Comparison of ENCODE assay signal across 8 cellular contexts in the genomic region with DNA sequence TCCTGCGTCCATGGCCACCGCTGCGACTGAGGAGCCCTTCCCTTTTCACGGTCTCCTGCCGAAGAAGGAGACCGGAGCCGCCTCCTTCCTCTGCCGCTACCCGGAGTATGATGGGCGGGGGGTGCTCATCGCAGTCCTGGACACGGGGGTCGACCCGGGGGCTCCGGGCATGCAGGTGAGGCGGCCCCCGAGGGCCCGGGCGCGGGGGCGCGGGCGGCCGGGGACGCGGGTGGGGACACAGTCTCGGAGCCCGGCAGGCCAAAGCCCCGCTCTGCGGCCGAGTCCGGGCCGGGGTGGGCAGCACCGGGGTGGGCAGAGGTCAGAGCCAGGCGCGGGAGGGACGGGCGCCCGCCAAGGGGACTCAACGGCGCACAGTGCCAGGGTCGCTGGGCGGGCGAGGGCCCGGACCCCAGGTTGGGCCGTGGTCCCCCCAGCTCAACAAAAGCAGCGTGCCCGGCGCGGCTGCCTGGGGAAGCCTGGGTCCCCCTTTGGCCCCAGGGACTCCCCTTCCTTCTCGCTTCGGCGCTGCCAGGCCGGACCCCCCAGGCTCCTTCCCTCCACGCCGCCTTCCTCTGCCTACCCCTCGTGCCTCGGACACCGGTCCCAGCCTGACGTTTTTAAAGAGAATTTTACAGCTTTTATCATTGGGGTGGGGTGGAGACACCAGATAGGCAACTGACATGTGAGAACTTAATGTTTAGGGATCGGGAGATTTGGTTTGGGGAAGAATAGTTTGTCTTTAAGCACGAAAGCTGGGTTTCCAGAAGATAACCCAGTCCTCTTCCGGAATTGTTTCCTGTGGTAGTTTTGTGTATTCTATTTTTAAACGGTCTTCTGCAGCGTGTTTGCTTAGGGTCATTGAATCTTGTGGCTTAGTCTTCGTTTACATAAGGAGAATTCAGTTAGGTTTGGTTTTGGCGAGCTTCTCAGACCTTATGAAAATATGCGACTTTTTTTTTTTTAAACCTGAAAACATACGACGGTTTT. TPM values are rescaled to one million over a fixed set of nuclear protein-coding genes. Genes with fewer than 3 reads are reported as not detected.
DNase-seq lines count a peak whose midpoint lies in the region; ATAC-seq and TF ChIP-seq lines count a peak whose summit lies in the region.

No MANE protein-coding gene starts in this region.

- peak; percentile 19 for ATAC-seq in HG02571 (IDR thresholded peaks at IDR 0.05; ENCODE audit: unreplicated experiment)

- H3K4me1 ChIP-seq in neural progenitor cell: peaks cover 41% of the 10 kb centered on the region

- TF ChIP-seq CTCF in NB4 (IDR thresholded peaks at IDR 0.05; ENCODE audit: low read depth, low read length) (no peak), fibroblast of the aortic adventitia (IDR thresholded peaks at IDR 0.05; ENCODE audit: insufficient read depth, low read length) (no peak), neural progenitor cell (IDR thresholded peaks at IDR 0.05) (no peak)

- H3K9me3 ChIP-seq in neural progenitor cell (ENCODE audit: low read depth): no peaks in the 10 kb centered on the region

- H3K4me3 ChIP-seq in NB4 (ENCODE audit: low read depth, low read length) (peak overlapping the region; percentile 94), fibroblast of the aortic adventitia (ENCODE audit: low read depth, low read length) (peak overlapping the region; percentile 89), neural progenitor cell (peak overlapping the region; percentile 97)

- H3K4me3 Mint-ChIP-seq in activated T-helper 1 cell treated with anti-CD3 and anti-CD28 coated beads, Interleukin-12 subunit alpha, Interleukin-12 subunit beta, Interleukin-2, Interleukin-4 antibody, amounts not matched to agents 30 ng/mL and 10 ng/mL and 1 ng/mL, durations not matched to agents 14 hours and 24 hours and 36 hours: peak overlapping the region; percentile 95
- H3K4me3 Mint-ChIP-seq in neural progenitor cell: peak overlapping the region; percentile 99

- no peaks in the 10 kb centered on the region for H3K27me3 ChIP-seq in neural progenitor cell

- H3K27ac Mint-ChIP-seq in activated T-helper 1 cell treated with anti-CD3 and anti-CD28 coated beads, Interleukin-12 subunit alpha, Interleukin-12 subunit beta, Interleukin-2, Interleukin-4 antibody, amounts not matched to agents 30 ng/mL and 10 ng/mL and 1 ng/mL, durations not matched to agents 14 hours and 24 hours and 36 hours: peak overlapping the region; percentile 97
- H3K27ac Mint-ChIP-seq in neural progenitor cell: peak overlapping the region; percentile 67

- peaks cover 18% of the 10 kb centered on the region for H3F3A ChIP-seq in neural progenitor cell (ENCODE audit: low read depth)

- intact Hi-C loops in activated T-helper 1 cell treated with anti-CD3 and anti-CD28 coated beads, Interleukin-12 subunit alpha, Interleukin-12 subunit beta, Interleukin-2, Interleukin-4 antibody, amounts not matched to agents 30 ng/mL and 10 ng/mL and 1 ng/mL, durations not matched to agents 14 hours and 24 hours and 36 hours (cut with micrococcal nuclease): loop anchor here (2.0 kb wide), 2 partner anchors 53 to 1923 kb away; a partner anchor contains a TSS

- peak overlapping the region; percentile 84 for H2AFZ ChIP-seq in neural progenitor cell (replicated peaks)

- peaks cover 66% of the 10 kb centered on the region for H3K79me2 ChIP-seq in neural progenitor cell (ENCODE audit: low read depth)

- peak overlapping the region; percentile 89 for H3K9ac ChIP-seq in neural progenitor cell

- TF ChIP-seq POLR2A in NB4 (IDR thresholded peaks at IDR 0.05; ENCODE audit: extremely low read depth, insufficient read length): no peak

- H3K9me3 Mint-ChIP-seq in activated T-helper 1 cell treated with anti-CD3 and anti-CD28 coated beads, Interleukin-12 subunit alpha, Interleukin-12 subunit beta, Interleukin-2, Interleukin-4 antibody, amounts not matched to agents 30 ng/mL and 10 ng/mL and 1 ng/mL, durations not matched to agents 14 hours and 24 hours and 36 hours: no peaks in the 10 kb centered on the region
- H3K9me3 Mint-ChIP-seq in neural progenitor cell: no peaks in the 10 kb centered on the region

- peaks cover 13% of the 10 kb centered on the region for H3K36me3 Mint-ChIP-seq in activated T-helper 1 cell treated with anti-CD3 and anti-CD28 coated beads, Interleukin-12 subunit alpha, Interleukin-12 subunit beta, Interleukin-2, Interleukin-4 antibody, amounts not matched to agents 30 ng/mL and 10 ng/mL and 1 ng/mL, durations not matched to agents 14 hours and 24 hours and 36 hours (ENCODE audit: low read depth)
- H3K36me3 Mint-ChIP-seq in neural progenitor cell: peaks cover 5% of the 10 kb centered on the region

- DNase-seq in SIG-M5 treated with dmso at 0.1 percent for 504 hours (lab: John Stamatoyannopoulos, UW; ENCODE audit: unreplicated experiment): peak; percentile 62
- no peak for DNase-seq in SIG-M5 (lab: John Stamatoyannopoulos, UW)
- DNase-seq in NB4 (ENCODE audit: low read depth): peak; percentile 59
- peak; percentile 5 for DNase-seq in activated T-helper 1 cell treated with anti-CD3 and anti-CD28 coated beads, Interleukin-12 subunit alpha, Interleukin-12 subunit beta, Interleukin-2, Interleukin-4 antibody, amounts not matched to agents 30 ng/mL and 10 ng/mL and 1 ng/mL, durations not matched to agents 14 hours and 24 hours and 36 hours (ENCODE audit: low spot score)
- DNase-seq in fibroblast of the aortic adventitia (ENCODE audit: low read depth): peak; percentile 29
- peak; percentile 42 for DNase-seq in neural progenitor cell (ENCODE audit: low spot score)
- DNase-seq in cortex of kidney (lab: John Stamatoyannopoulos, UW): no peak

- H3K4me2 ChIP-seq in neural progenitor cell: peak overlapping the region; percentile 86

- H3K27ac ChIP-seq in neural progenitor cell: no peak overlapping the region

- H3K27me3 Mint-ChIP-seq in activated T-helper 1 cell treated with anti-CD3 and anti-CD28 coated beads, Interleukin-12 subunit alpha, Interleukin-12 subunit beta, Interleukin-2, Interleukin-4 antibody, amounts not matched to agents 30 ng/mL and 10 ng/mL and 1 ng/mL, durations not matched to agents 14 hours and 24 hours and 36 hours (ENCODE audit: insufficient read depth): no peaks in the 10 kb centered on the region
- peaks cover 5% of the 10 kb centered on the region for H3K27me3 Mint-ChIP-seq in neural progenitor cell (ENCODE audit: insufficient read depth, low read depth)

- H3K4me1 Mint-ChIP-seq in activated T-helper 1 cell treated with anti-CD3 and anti-CD28 coated beads, Interleukin-12 subunit alpha, Interleukin-12 subunit beta, Interleukin-2, Interleukin-4 antibody, amounts not matched to agents 30 ng/mL and 10 ng/mL and 1 ng/mL, durations not matched to agents 14 hours and 24 hours and 36 hours (ENCODE audit: low read depth): peaks cover 70% of the 10 kb centered on the region
- peaks cover 35% of the 10 kb centered on the region for H3K4me1 Mint-ChIP-seq in neural progenitor cell

- H3K36me3 ChIP-seq in neural progenitor cell: no peaks in the 10 kb centered on the region

- H4K20me1 ChIP-seq in neural progenitor cell (ENCODE audit: low read depth): peaks cover 46% of the 10 kb centered on the region

RNA-seq across cellular contexts. Expression of a gene that starts 0.5 kb away (rescaled TPM):
- 77.0 and 78.9 TPM in 2 replicates for total RNA-seq in activated T-helper 1 cell treated with anti-CD3 and anti-CD28 coated beads, Interleukin-12 subunit alpha, Interleukin-12 subunit beta, Interleukin-2, Interleukin-4 antibody, amounts not matched to agents 30 ng/mL and 10 ng/mL and 1 ng/mL, durations not matched to agents 14 hours and 24 hours and 36 hours
- total RNA-seq in fibroblast of the aortic adventitia (ENCODE audit: low replicate concordance) (65.7 and 148 TPM in 2 replicates), neural progenitor cell (ENCODE audit: low replicate concordance) (71.8 and 137 TPM in 2 replicates)

Comparison
In these comparisons a context has a peak if more than half of its experiments do, and no peak if none do; other contexts are left out.
1. DNase-seq: peak in SIG-M5 treated with dmso at 0.1 percent for 504 hours (single experiment), NB4 (single experiment), activated T-helper 1 cell treated with anti-CD3 and anti-CD28 coated beads, Interleukin-12 subunit alpha, Interleukin-12 subunit beta, Interleukin-2, Interleukin-4 antibody, amounts not matched to agents 30 ng/mL and 10 ng/mL and 1 ng/mL, durations not matched to agents 14 hours and 24 hours and 36 hours (single experiment), fibroblast of the aortic adventitia (single experiment) and neural progenitor cell (single experiment); none in SIG-M5 (single experiment) and cortex of kidney (single experiment).
2. Peak in every context shown above with its lines, with median percentiles within 50 percentile points of each other: H3K4me3 ChIP-seq.